In the genomic region with DNA sequence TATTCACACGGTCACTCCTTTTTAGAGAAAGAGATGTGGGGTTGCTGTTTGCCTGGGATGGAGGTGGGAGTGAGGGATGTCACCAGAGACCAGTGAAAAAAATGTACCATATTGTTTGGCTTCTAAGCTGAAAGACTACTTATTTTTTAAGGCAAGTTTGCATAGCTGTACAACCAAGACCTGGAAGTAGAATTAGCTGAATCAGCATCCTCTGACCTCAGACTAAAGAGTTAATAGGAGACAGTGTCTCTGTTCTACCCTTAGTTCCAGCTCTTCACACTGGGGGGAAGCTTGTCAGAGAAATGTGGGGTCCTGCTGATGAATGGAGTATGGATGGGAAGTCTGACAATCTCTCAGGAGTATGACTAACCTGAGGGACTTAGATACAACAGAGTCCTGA, we compare ENCODE assay signal across 27 cellular contexts. TPM values are rescaled to one million over a fixed set of nuclear protein-coding genes. Genes with fewer than 3 reads are reported as not detected.
"Had no signal": no experiment of that assay in that cellular context is flagged by ENCODE, and none has a peak within 500 bp of the region (broad histone marks: within the 10 kb centered on the region; RNA-seq: fewer than 3 reads in every experiment).

No MANE protein-coding gene starts in this region.

- ATAC-seq: Panc1, PC-3 had no signal

- DNase-seq: Karpas-422; KG1; MG63; NCI-H1092; NCI-H1105 treated with DMSO at 0.1 percent for 48 hours; NCI-H1417 treated with DMSO at 0.1 percent for 48 hours; NCI-H146; NCI-H1694 treated with DMSO at 0.1 percent for 48 hours; NCI-H2029; NCI-H2081 treated with DMSO at 0.1 percent for 48 hours; NCI-H2171; NCI-H226; NCI-H446; NCI-H510A; NCI-H524 treated with DMSO at 0.1 percent for 48 hours; NCI-H69; NCI-H774; NK-92 treated with Interleukin-12 subunit alpha and Interleukin-12 subunit beta, amount 100 ng/mL, for 24 hours; PC-3; SHP77; SK-N-SH; SW 1271 had no signal

- H3K27me3 ChIP-seq: MG63 had no signal

- H3K9ac ChIP-seq: SK-N-SH had no signal

- H3K4me2 ChIP-seq: SK-N-SH had no signal

- H3K4me3 ChIP-seq: MG63 had no signal

- H3K9me3 ChIP-seq: MG63, SK-N-SH had no signal

- H3K27ac ChIP-seq: RWPE1 had no signal

- H3K36me3 ChIP-seq: MG63 had no signal

RNA-seq across cellular contexts. Expression of a gene that starts 41.6 kb away (rescaled TPM):
- total RNA-seq: HT1080, OCI-LY7, PC-3, SK-MEL-5 had no signal
- polyA plus RNA-seq: SK-N-SH had no signal
